In genomic region chr7:90244565-90244908, GRCh38 we compare ENCODE assay signal across 8 cellular contexts. TPM values are rescaled to one million over a fixed set of nuclear protein-coding genes. Genes with fewer than 3 reads are reported as not detected.
DNase-seq lines count a peak whose midpoint lies in the region; ATAC-seq and TF ChIP-seq lines count a peak whose summit lies in the region.

No MANE protein-coding gene starts in this region.

- no peak for ATAC-seq in activated CD8-positive, alpha-beta memory T cell treated with anti-CD3 and anti-CD28 coated beads, Interleukin-2, amount 10 ng/mL, durations not matched to agents 7 days and 5 days
- no peak for ATAC-seq in activated naive CD8-positive, alpha-beta T cell treated with anti-CD3 and anti-CD28 coated beads, Interleukin-2, amount 10 ng/mL, durations not matched to agents 7 days and 5 days (ENCODE audit: low read depth)
- ATAC-seq in HG02588 (IDR thresholded peaks at IDR 0.05; ENCODE audit: unreplicated experiment): no peak
- no peak for ATAC-seq in HG03571 (IDR thresholded peaks at IDR 0.05; ENCODE audit: unreplicated experiment)

- no peak for TF ChIP-seq POLR2A in thyroid gland (IDR thresholded peaks at IDR 0.05)

- 21% methylated on average over 6 of the region's 6 CpGs for WGBS in liver
- WGBS in thyroid gland, 2 donors: 10 to 11% methylated on average over 6 of the region's 6 CpGs

- no peak overlapping the region for H3K27ac Mint-ChIP-seq in activated CD8-positive, alpha-beta memory T cell treated with anti-CD3 and anti-CD28 coated beads, Interleukin-2, amount 10 ng/mL, durations not matched to agents 7 days and 5 days
- H3K27ac Mint-ChIP-seq in activated naive CD8-positive, alpha-beta T cell treated with anti-CD3 and anti-CD28 coated beads, Interleukin-2, amount 10 ng/mL, durations not matched to agents 7 days and 5 days: peak overlapping the region; percentile 31

- no peaks in the 10 kb centered on the region for H3K9me3 Mint-ChIP-seq in activated CD8-positive, alpha-beta memory T cell treated with anti-CD3 and anti-CD28 coated beads, Interleukin-2, amount 10 ng/mL, durations not matched to agents 7 days and 5 days (ENCODE audit: low read depth)
- no peaks in the 10 kb centered on the region for H3K9me3 Mint-ChIP-seq in activated naive CD8-positive, alpha-beta T cell treated with anti-CD3 and anti-CD28 coated beads, Interleukin-2, amount 10 ng/mL, durations not matched to agents 7 days and 5 days

- H3K4me3 ChIP-seq in liver (ENCODE audit: low read depth in 1 of 3, low read length in 3 of 3) (peak overlapping the region; percentile 71 to 88 (median 85)), thyroid gland (replicated peaks in 1 of 3) (peak overlapping the region; percentile 91 to 97 (median 94))

- peaks cover 26% of the 10 kb centered on the region for H3K4me1 Mint-ChIP-seq in activated CD8-positive, alpha-beta memory T cell treated with anti-CD3 and anti-CD28 coated beads, Interleukin-2, amount 10 ng/mL, durations not matched to agents 7 days and 5 days
- H3K4me1 Mint-ChIP-seq in activated naive CD8-positive, alpha-beta T cell treated with anti-CD3 and anti-CD28 coated beads, Interleukin-2, amount 10 ng/mL, durations not matched to agents 7 days and 5 days: peaks cover 20% of the 10 kb centered on the region

- no peaks in the 10 kb centered on the region for H3K9me3 ChIP-seq in liver (ENCODE audit: control insufficient read depth in 4 of 4, low read length in 3 of 4)
- no peaks in the 10 kb centered on the region for H3K9me3 ChIP-seq in thyroid gland

- H3K4me3 Mint-ChIP-seq in activated CD8-positive, alpha-beta memory T cell treated with anti-CD3 and anti-CD28 coated beads, Interleukin-2, amount 10 ng/mL, durations not matched to agents 7 days and 5 days: peak overlapping the region; percentile 87
- peak overlapping the region; percentile 93 for H3K4me3 Mint-ChIP-seq in activated naive CD8-positive, alpha-beta T cell treated with anti-CD3 and anti-CD28 coated beads, Interleukin-2, amount 10 ng/mL, durations not matched to agents 7 days and 5 days

- TF ChIP-seq CTCF in liver (IDR thresholded peaks at IDR 0.05; ENCODE audit: low read depth, low read length, missing input control) (no peak), thyroid gland (IDR thresholded peaks at IDR 0.05) (no peak)

- intact Hi-C loops in thyroid gland (cut with DNase I): loop anchor here (10.0 kb wide), 1 partner anchor 180 kb away; no protein-coding TSS in a partner anchor

- no peak for DNase-seq in activated CD8-positive, alpha-beta memory T cell treated with anti-CD3 and anti-CD28 coated beads, Interleukin-2, amount 10 ng/mL, durations not matched to agents 7 days and 5 days
- no peak for DNase-seq in activated CD8-positive, alpha-beta memory T cell treated with anti-CD3 and anti-CD28 coated beads for 24 hours
- DNase-seq in activated naive CD8-positive, alpha-beta T cell treated with anti-CD3 and anti-CD28 coated beads, Interleukin-2, amount 10 ng/mL, durations not matched to agents 7 days and 5 days: no peak
- no peak for DNase-seq in thyroid gland
- no peak for DNase-seq in KG1 (lab: John Stamatoyannopoulos, UW)

- no peaks in the 10 kb centered on the region for H3K36me3 Mint-ChIP-seq in activated CD8-positive, alpha-beta memory T cell treated with anti-CD3 and anti-CD28 coated beads, Interleukin-2, amount 10 ng/mL, durations not matched to agents 7 days and 5 days
- no peaks in the 10 kb centered on the region for H3K36me3 Mint-ChIP-seq in activated naive CD8-positive, alpha-beta T cell treated with anti-CD3 and anti-CD28 coated beads, Interleukin-2, amount 10 ng/mL, durations not matched to agents 7 days and 5 days

- peak overlapping the region; percentile 36 to 83 for H3K9ac ChIP-seq in liver (ENCODE audit: low read depth in 1 of 2, low read length in 2 of 2)

- H3K27ac ChIP-seq in liver (ENCODE audit: low read depth in 1 of 2, low read length in 2 of 2): peak overlapping the region in 1 of 2 donors; percentile 62
- peak overlapping the region in 1 of 3 donors; percentile 54 for H3K27ac ChIP-seq in thyroid gland

- TF ChIP-seq RAD21 in liver (IDR thresholded peaks at IDR 0.05): no peak

- H3K36me3 ChIP-seq in liver (ENCODE audit: control insufficient read depth in 4 of 4, insufficient read depth in 3 of 4, low read depth in 1 of 4, low read length in 3 of 4): no peaks in the 10 kb centered on the region
- H3K36me3 ChIP-seq in thyroid gland: no peaks in the 10 kb centered on the region

- POLR2A ChIA-PET in activated naive CD8-positive, alpha-beta T cell treated with anti-CD3 and anti-CD28 coated beads, Interleukin-2, amount 10 ng/mL, durations not matched to agents 7 days and 5 days (lab: Charles Lee): no interaction called here

- no peaks in the 10 kb centered on the region for H3K27me3 ChIP-seq in liver (ENCODE audit: control insufficient read depth in 4 of 4, insufficient read depth in 4 of 4, low read length in 3 of 4)
- H3K27me3 ChIP-seq in thyroid gland: no peaks in the 10 kb centered on the region

- H3K4me1 ChIP-seq in liver (ENCODE audit: control insufficient read depth in 4 of 4, insufficient read depth in 4 of 4, low read length in 3 of 4): peaks cover 0 to 16% (median 13%) of the 10 kb centered on the region in 4 donors
- peaks cover 12 to 15% of the 10 kb centered on the region in 2 donors for H3K4me1 ChIP-seq in thyroid gland

- CTCF ChIA-PET in activated CD8-positive, alpha-beta memory T cell treated with anti-CD3 and anti-CD28 coated beads, Interleukin-2, amount 10 ng/mL, durations not matched to agents 7 days and 5 days (lab: Charles Lee): no interaction called here

- H3K27me3 Mint-ChIP-seq in activated CD8-positive, alpha-beta memory T cell treated with anti-CD3 and anti-CD28 coated beads, Interleukin-2, amount 10 ng/mL, durations not matched to agents 7 days and 5 days: peaks cover 53% of the 10 kb centered on the region
- peaks cover 43% of the 10 kb centered on the region for H3K27me3 Mint-ChIP-seq in activated naive CD8-positive, alpha-beta T cell treated with anti-CD3 and anti-CD28 coated beads, Interleukin-2, amount 10 ng/mL, durations not matched to agents 7 days and 5 days

TF ChIP-seq in liver, 16 proteins besides CTCF, POLR2A, EP300 and RAD21:
- no peak for TF ChIP-seq YY1 (IDR thresholded peaks at IDR 0.05)
TF ChIP-seq in liver: peak in this region for 0.

RNA-seq across cellular contexts. Expression of gene CFAP69, which starts 0.4 kb away (rescaled TPM):
- under 1 TPM in 1 of 2 experiments, not detected in 1; 0.42 TPM for total RNA-seq in activated CD8-positive, alpha-beta memory T cell treated with anti-CD3 and anti-CD28 coated beads, Interleukin-2, amount 10 ng/mL, durations not matched to agents 7 days and 5 days
- total RNA-seq in activated naive CD8-positive, alpha-beta T cell treated with anti-CD3 and anti-CD28 coated beads, Interleukin-2, amount 10 ng/mL, durations not matched to agents 7 days and 5 days: under 1 TPM in 1 of 2 experiments, not detected in 1; 0.33 TPM
- total RNA-seq in liver (10 to 100 TPM in 1 of 2 donors, 1 to 10 TPM in 1; 4.0 to 11.7 TPM), thyroid gland (10 to 100 TPM; 12.6 to 73.8 (median 32.5) TPM)
- polyA plus RNA-seq in liver: 1 to 10 TPM; 1.2 to 4.1 TPM

RNA-seq across cellular contexts. Expression of gene STEAP2, which starts 33.0 kb away (rescaled TPM):
- not detected for total RNA-seq in activated CD8-positive, alpha-beta memory T cell treated with anti-CD3 and anti-CD28 coated beads, Interleukin-2, amount 10 ng/mL, durations not matched to agents 7 days and 5 days
- not detected for total RNA-seq in activated naive CD8-positive, alpha-beta T cell treated with anti-CD3 and anti-CD28 coated beads, Interleukin-2, amount 10 ng/mL, durations not matched to agents 7 days and 5 days
- 10 to 100 TPM in 1 of 2 donors, 1 to 10 TPM in 1; 8.0 to 25.9 TPM for total RNA-seq in liver
- 1 to 10 TPM; 1.2 to 2.3 TPM for polyA plus RNA-seq in liver
- total RNA-seq in thyroid gland: 10 to 100 TPM; 11.9 to 34.3 (median 27.4) TPM

Comparison
In these comparisons a context has a peak if more than half of its experiments do, and no peak if none do; other contexts are left out.
1. RNA of gene STEAP2, which starts 33.0 kb away (total RNA-seq): 11.9 to 34.3 TPM in thyroid gland and 8.0 to 25.9 TPM in liver; not detected in activated naive CD8-positive, alpha-beta T cell treated with anti-CD3 and anti-CD28 coated beads, Interleukin-2, amount 10 ng/mL, durations not matched to agents 7 days and 5 days and not detected in activated CD8-positive, alpha-beta memory T cell treated with anti-CD3 and anti-CD28 coated beads, Interleukin-2, amount 10 ng/mL, durations not matched to agents 7 days and 5 days; every median in the first group is over 4 times any median in the second.